ENCODE assay signal across 16 cellular contexts in the genomic region with DNA sequence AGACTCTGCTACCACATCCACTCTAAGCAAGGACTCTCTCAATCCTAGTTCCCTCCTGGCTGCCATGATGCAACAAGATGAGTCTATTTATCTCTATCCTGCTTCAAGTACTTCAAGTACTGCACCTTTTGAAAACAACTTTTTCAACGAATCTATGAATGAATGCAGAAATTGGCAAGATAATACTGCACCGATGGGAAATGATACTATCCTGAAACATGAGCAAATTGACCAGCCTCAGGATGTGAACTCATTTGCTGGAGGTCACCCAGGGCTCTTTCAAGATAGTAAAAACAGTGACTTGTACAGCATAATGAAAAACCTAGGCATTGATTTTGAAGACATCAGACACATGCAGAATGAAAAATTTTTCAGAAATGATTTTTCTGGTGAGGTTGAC. TPM values are rescaled to one million over a fixed set of nuclear protein-coding genes. Genes with fewer than 3 reads are reported as not detected.
DNase-seq lines count a peak whose midpoint lies in the region; ATAC-seq and TF ChIP-seq lines count a peak whose summit lies in the region.
"Had no signal": no experiment of that assay in that cellular context is flagged by ENCODE, and none has a peak within 500 bp of the region (broad histone marks: within the 10 kb centered on the region; RNA-seq: fewer than 3 reads in every experiment).

No MANE protein-coding gene starts in this region.

- no peaks in the 10 kb centered on the region for H3K9me3 Mint-ChIP-seq in activated CD4-positive, alpha-beta memory T cell treated with anti-CD3 and anti-CD28 coated beads for 36 hours

- intact Hi-C loops in Right ventricle myocardium inferior (cut with DNase I) = no loop called here
- intact Hi-C loops in activated CD4-positive, alpha-beta memory T cell treated with anti-CD3 and anti-CD28 coated beads for 36 hours (cut with micrococcal nuclease) = no loop called here

- peaks cover 46% of the 10 kb centered on the region for H3K36me3 Mint-ChIP-seq in activated CD4-positive, alpha-beta memory T cell treated with anti-CD3 and anti-CD28 coated beads for 36 hours

- TF ChIP-seq EP300 in tibial nerve (IDR thresholded peaks at IDR 0.05) = peak in 1 of 2 donors; percentile 57

- H3K36me3 ChIP-seq in right atrium auricular region (peaks cover 29% of the 10 kb centered on the region), tibial nerve (peaks cover 0 to 57% (median 4%) of the 10 kb centered on the region in 3 donors), trophoblast cell (ENCODE audit: control insufficient read depth in 1 of 2, insufficient read depth in 2 of 2, low read length in 2 of 2) (peaks cover 0 to 4% of the 10 kb centered on the region in 2 experiments)
- H3K36me3 ChIP-seq: SJCRH30 had no signal

- no peak for DNase-seq in Right ventricle myocardium inferior (ENCODE audit: missing footprints)
- no peak for DNase-seq in right atrium auricular region (ENCODE audit: low spot score)
- DNase-seq in dermis blood vessel endothelial cell = peak; percentile 71
- DNase-seq in left lobe of liver (ENCODE audit: low spot score) = no peak
- peak in 1 of 2 donors; percentile 45 for DNase-seq in tibial nerve (ENCODE audit: low spot score in 2 of 2)
- DNase-seq in activated CD4-positive, alpha-beta memory T cell treated with anti-CD3 and anti-CD28 coated beads for 36 hours = no peak
- DNase-seq in trophoblast cell = no peak
- DNase-seq in Kasumi-1 (lab: John Stamatoyannopoulos, UW) = no peak
- DNase-seq: COR-L47, DMS53, HCEC 1CT, NCI-H1105 treated with DMSO at 0.1 percent for 48 hours, NCI-H187 treated with DMSO at 0.1 percent for 48 hours, NCI-H510A, SJCRH30 had no signal

- H2AK5ac ChIP-seq in trophoblast cell (ENCODE audit: low read length) = no peak overlapping the region

- H4K8ac ChIP-seq in trophoblast cell (ENCODE audit: low read depth, low read length) = no peak overlapping the region

- no peak overlapping the region for H4K91ac ChIP-seq in trophoblast cell (ENCODE audit: low read depth, low read length)

- H3K27ac ChIP-seq in right atrium auricular region = no peak overlapping the region
- H3K27ac ChIP-seq in tibial nerve = peak overlapping the region in 3 of 4 donors; percentile 40 to 76 (median 75)
- no peak overlapping the region for H3K27ac ChIP-seq in trophoblast cell (ENCODE audit: low read depth, low read length)
- H3K27ac ChIP-seq: SJCRH30 had no signal

- H3K4me1 ChIP-seq in right atrium auricular region = peaks cover 0 to 13% of the 10 kb centered on the region in 2 donors
- H3K4me1 ChIP-seq in tibial nerve = peaks cover 0 to 75% (median 22%) of the 10 kb centered on the region in 4 donors
- H3K4me1 ChIP-seq in trophoblast cell (ENCODE audit: control insufficient read depth in 1 of 2, insufficient read depth in 2 of 2, low read length in 2 of 2) = no peaks in the 10 kb centered on the region
- H3K4me1 ChIP-seq: SJCRH30 had no signal

- no peak overlapping the region for H3K14ac ChIP-seq in trophoblast cell (ENCODE audit: low read length)

- H3K4me3 ChIP-seq in right atrium auricular region = no peak overlapping the region
- no peak overlapping the region for H3K4me3 ChIP-seq in tibial nerve
- no peak overlapping the region for H3K4me3 ChIP-seq in trophoblast cell (ENCODE audit: low read depth, low read length)
- H3K4me3 ChIP-seq: SJCRH30 had no signal

- H3K9ac ChIP-seq in trophoblast cell (ENCODE audit: low read length) = no peak overlapping the region

- no peak overlapping the region for H2BK12ac ChIP-seq in trophoblast cell (ENCODE audit: low read length)

- no peak overlapping the region for H2AFZ ChIP-seq in trophoblast cell (ENCODE audit: insufficient read depth, low read length, poor library complexity)

- no peak overlapping the region for H3K4ac ChIP-seq in trophoblast cell (ENCODE audit: low read depth, low read length)

- no peak overlapping the region for H2BK5ac ChIP-seq in trophoblast cell (ENCODE audit: low read depth, low read length, poor library complexity)

- H3K4me2 ChIP-seq in trophoblast cell (ENCODE audit: low read length) = no peak overlapping the region

- H3K79me1 ChIP-seq in trophoblast cell (ENCODE audit: low read length) = no peaks in the 10 kb centered on the region

- no peak overlapping the region for H3K27ac Mint-ChIP-seq in activated CD4-positive, alpha-beta memory T cell treated with anti-CD3 and anti-CD28 coated beads for 36 hours
- H3K27ac Mint-ChIP-seq: CD14-positive monocyte had no signal

- POLR2A ChIA-PET in activated CD4-positive, alpha-beta memory T cell treated with anti-CD3 and anti-CD28 coated beads for 36 hours (lab: Charles Lee) = no interaction called here

- H3K23ac ChIP-seq in trophoblast cell (ENCODE audit: low read length) = no peak overlapping the region

- H3K4me1 Mint-ChIP-seq in activated CD4-positive, alpha-beta memory T cell treated with anti-CD3 and anti-CD28 coated beads for 36 hours (ENCODE audit: low read depth) = peaks cover 16% of the 10 kb centered on the region
- H3K4me1 Mint-ChIP-seq: CD14-positive monocyte had no signal

- H3K27me3 Mint-ChIP-seq in activated CD4-positive, alpha-beta memory T cell treated with anti-CD3 and anti-CD28 coated beads for 36 hours = no peaks in the 10 kb centered on the region

- H3K9me3 ChIP-seq in right atrium auricular region (no peaks in the 10 kb centered on the region), tibial nerve (no peaks in the 10 kb centered on the region), trophoblast cell (ENCODE audit: insufficient read depth, low read depth, low read length) (no peaks in the 10 kb centered on the region)
- H3K9me3 ChIP-seq: SJCRH30 had no signal

- no peak overlapping the region for H3K4me3 Mint-ChIP-seq in activated CD4-positive, alpha-beta memory T cell treated with anti-CD3 and anti-CD28 coated beads for 36 hours
- H3K4me3 Mint-ChIP-seq: CD14-positive monocyte had no signal

- ATAC-seq in Right ventricle myocardium inferior (peak; percentile 52), left lobe of liver (peak; percentile 51)

- TF ChIP-seq POLR2A in tibial nerve (IDR thresholded peaks at IDR 0.05) = no peak

- CTCF ChIA-PET in activated CD4-positive, alpha-beta memory T cell treated with anti-CD3 and anti-CD28 coated beads for 36 hours (lab: Charles Lee) = no interaction called here

- H3K18ac ChIP-seq in trophoblast cell (ENCODE audit: low read length) = no peak overlapping the region

- WGBS in tibial nerve, 2 donors = 58 to 59% methylated on average over 2 of the region's 2 CpGs
- no CpG with 5 or more reads among the region's 2 CpGs for WGBS in trophoblast cell (ENCODE audit: extremely low coverage, insufficient coverage, insufficient read length)

- H4K12ac ChIP-seq in trophoblast cell (ENCODE audit: low read depth, low read length) = no peak overlapping the region

- no peak for TF ChIP-seq CTCF in right atrium auricular region (IDR thresholded peaks at IDR 0.05)
- TF ChIP-seq CTCF in tibial nerve (IDR thresholded peaks at IDR 0.05) = no peak

- no peak overlapping the region for H2BK120ac ChIP-seq in trophoblast cell (ENCODE audit: insufficient read depth, low read length, poor library complexity)

- H3K27me3 ChIP-seq in right atrium auricular region (no peaks in the 10 kb centered on the region), tibial nerve (no peaks in the 10 kb centered on the region), trophoblast cell (ENCODE audit: insufficient read depth, low read length) (no peaks in the 10 kb centered on the region)
- H3K27me3 ChIP-seq: SJCRH30 had no signal

- no peaks in the 10 kb centered on the region for H3K79me2 ChIP-seq in trophoblast cell (ENCODE audit: control insufficient read depth, insufficient read depth, low read length, poor library complexity)

RNA-seq across cellular contexts. Expression of a gene that starts 40.7 kb away (rescaled TPM):
- total RNA-seq in Right ventricle myocardium inferior (29.6 TPM), right atrium auricular region (10 to 100 TPM; 38.7 to 45.4 TPM), dermis blood vessel endothelial cell (142 and 189 TPM in 2 replicates), left lobe of liver (24.7 TPM), tibial nerve (100 to 1,000 TPM; 188 to 372 (median 296) TPM)
- 10 to 100 TPM; 40.9 to 43.3 TPM for total RNA-seq in activated CD4-positive, alpha-beta memory T cell treated with anti-CD3 and anti-CD28 coated beads for 36 hours
- 15.7 and 17.4 TPM in 2 replicates for polyA plus RNA-seq in trophoblast cell (2013)
- total RNA-seq: SJCRH30 had no signal

Comparison
In these comparisons a context has a peak if more than half of its experiments do, and no peak if none do; other contexts are left out.
1. H3K27ac ChIP-seq: peak in tibial nerve (3 of 4); none in right atrium auricular region (0 of 2) and trophoblast cell (single experiment).